In genomic region chr2:2720351-2720750, GRCh38 we compare ENCODE assay signal across 8 cellular contexts.
"Had no signal": no experiment of that assay in that cellular context is flagged by ENCODE, and none has a peak within 500 bp of the region (broad histone marks: within the 10 kb centered on the region; RNA-seq: fewer than 3 reads in every experiment).

No MANE protein-coding gene starts in this region.

- H3K9me3 ChIP-seq: HAP-1 had no signal

- ATAC-seq: HCT116, HepG2 had no signal

- H3K9ac ChIP-seq: GM23248 had no signal

- H3K4me3 Mint-ChIP-seq: HFFc6 had no signal

- H3K4me1 ChIP-seq: HAP-1 had no signal

- H2AFZ ChIP-seq: GM23248 had no signal

- H3K4me3 ChIP-seq: GM23248, HAP-1 had no signal

- DNase-seq: GM23248, GOT3, H7, HFFc6 had no signal

- H3K27ac ChIP-seq: GM23248, HL-60 had no signal

- H3K36me3 ChIP-seq: HAP-1 had no signal

- H3K27ac Mint-ChIP-seq: HFFc6 had no signal
